Comparison of ENCODE assay signal across 12 cellular contexts in genomic region chr2:152407806-152408205, GRCh38.
DNase-seq lines count a peak whose midpoint lies in the region; ATAC-seq, FAIRE-seq and TF ChIP-seq lines count a peak whose summit lies in the region.
"Had no signal": no experiment of that assay in that cellular context is flagged by ENCODE, and none has a peak within 500 bp of the region (broad histone marks: within the 10 kb centered on the region; RNA-seq: fewer than 3 reads in every experiment).

No MANE protein-coding gene starts in this region.

- intact Hi-C loops in GM12878 (cut with micrococcal nuclease; ENCODE audit: unreplicated experiment), result loop anchor here (2.0 to 5.0 kb wide), 2 partner anchors 73 to 89 kb away; partner anchors contain the start of gene FMNL2

- peak overlapping the region; percentile 9 for H3K27ac Mint-ChIP-seq in activated naive CD4-positive, alpha-beta T cell treated with anti-CD3 and anti-CD28 coated beads, Interleukin-2, amount 50 U/mL, for 24 hours
- peak overlapping the region in 1 of 2 donors; percentile 65 for H3K27ac Mint-ChIP-seq in activated naive CD4-positive, alpha-beta T cell treated with anti-CD3 and anti-CD28 coated beads, Interleukin-2, amount 50 U/mL, for 72 hours
- peak overlapping the region; percentile 65 for H3K27ac Mint-ChIP-seq in type B pancreatic cell

- H2BK5ac ChIP-seq in mesendoderm (ENCODE audit: low read length), result no peak overlapping the region

- H3K36me3 Mint-ChIP-seq in activated naive CD4-positive, alpha-beta T cell treated with anti-CD3 and anti-CD28 coated beads, Interleukin-2, amount 50 U/mL, for 24 hours, result no peaks in the 10 kb centered on the region
- H3K36me3 Mint-ChIP-seq in activated naive CD4-positive, alpha-beta T cell treated with anti-CD3 and anti-CD28 coated beads, Interleukin-2, amount 50 U/mL, for 72 hours, result no peaks in the 10 kb centered on the region
- peaks cover 3% of the 10 kb centered on the region for H3K36me3 Mint-ChIP-seq in type B pancreatic cell
- H3K36me3 Mint-ChIP-seq: naive thymus-derived CD4-positive, alpha-beta T cell had no signal

- peak overlapping the region; percentile 94 for H3K4me2 ChIP-seq in GM12878 (ENCODE audit: control insufficient read depth, insufficient read depth)
- H3K4me2 ChIP-seq in mesendoderm (ENCODE audit: low read length), result no peak overlapping the region

- H3K27me3 Mint-ChIP-seq in activated naive CD4-positive, alpha-beta T cell treated with anti-CD3 and anti-CD28 coated beads, Interleukin-2, amount 50 U/mL, for 24 hours, result peaks cover 11% of the 10 kb centered on the region
- H3K27me3 Mint-ChIP-seq in type B pancreatic cell, result no peaks in the 10 kb centered on the region

- 81% methylated on average over 1 of the region's 1 CpG for WGBS in GM12878 (ENCODE audit: insufficient coverage, insufficient replicate concordance, low lambda C conversion rate, missing lambda C conversion rate)
- WGBS in mesendoderm (ENCODE audit: extremely low coverage, insufficient coverage, low lambda C conversion rate), result no CpG with 5 or more reads among the region's 1 CpG

- no peak overlapping the region for H3K56ac ChIP-seq in mesendoderm (ENCODE audit: low read length)

- no TSS peak for BruUV-seq in GM12878 (replicated peaks; lab: Mats Ljungman, UMichigan)

- H3K79me2 ChIP-seq in GM12878 (ENCODE audit: control insufficient read depth, insufficient read depth, low read length) (peaks cover 4% of the 10 kb centered on the region), mesendoderm (ENCODE audit: control insufficient read depth, insufficient read depth, low read length) (peaks cover 45% of the 10 kb centered on the region)

- no peak for TF ChIP-seq CTCF in GM12878 (IDR thresholded peaks at IDR 0.05 in 2 of 3, conservative IDR thresholded peaks at IDR 0.05 in 1 of 3; ENCODE audit: control insufficient read depth in 2 of 3, extremely low read depth in 1 of 3, insufficient read depth in 1 of 3, low read depth in 3 of 3, low read length in 3 of 3)
- no peak for TF ChIP-seq CTCF in type B pancreatic cell (conservative IDR thresholded peaks at IDR 0.05)
- no peak for TF ChIP-seq CTCF in GM13976 (IDR thresholded peaks at IDR 0.05; ENCODE audit: borderline replicate concordance, control extremely low read depth, extremely low read depth, insufficient read depth, missing control alignments)
- no peak for TF ChIP-seq CTCF in foreskin fibroblast (IDR thresholded peaks at IDR 0.05; ENCODE audit: low read depth, low read length)

- SMC1A ChIA-PET in GM12878 (lab: Charles Lee; ENCODE audit: uncharacterized antibody, unreplicated experiment), result interaction anchor here (0.6 to 3.8 kb wide), 24 partner anchors 8 to 232 kb away, joined by 3 to 32 read pairs (median 5); partner anchors contain the start of gene FMNL2

- no peaks in the 10 kb centered on the region for H3K4me1 Mint-ChIP-seq in activated naive CD4-positive, alpha-beta T cell treated with anti-CD3 and anti-CD28 coated beads, Interleukin-2, amount 50 U/mL, for 24 hours
- peaks cover 61% of the 10 kb centered on the region for H3K4me1 Mint-ChIP-seq in type B pancreatic cell (ENCODE audit: unreplicated experiment)

- H3K4me3 ChIP-seq in GM12878, result peak overlapping the region; percentile 20; the same call in 1 of the 2 replicates
- no peak overlapping the region for H3K4me3 ChIP-seq in mesendoderm (ENCODE audit: low read length)
- H3K4me3 ChIP-seq in foreskin fibroblast (ENCODE audit: low read depth in 1 of 2, low read length in 2 of 2), result no peak overlapping the region

- no peak overlapping the region for H2BK15ac ChIP-seq in mesendoderm (replicated peaks; ENCODE audit: low read depth)

- no peak overlapping the region for H2AK5ac ChIP-seq in mesendoderm (ENCODE audit: low read length)

- no peaks in the 10 kb centered on the region for H3K9me3 ChIP-seq in GM12878 (replicated peaks; ENCODE audit: control insufficient read depth, insufficient read depth, low read length)

- no peak for TF ChIP-seq POLR2A in GM12878 (IDR thresholded peaks at IDR 0.05; ENCODE audit: low read depth, low read length)

- RAD21 ChIA-PET in GM12878 (lab: Charles Lee; ENCODE audit: unreplicated experiment), result interaction anchor here (0.8 to 6.5 kb wide), 15 partner anchors 8 to 207 kb away, joined by 3 to 37 read pairs (median 4); no protein-coding TSS in a partner anchor

- CTCF ChIA-PET in GM12878 (lab: Yijun Ruan, JAX), result interaction anchor here (1.0 to 2.4 kb wide), 13 partner anchors 9 to 240 kb away, joined by 3 to 15 read pairs (median 5); partner anchors contain the start of gene FMNL2

- peak overlapping the region; percentile 55 for H3K4ac ChIP-seq in mesendoderm (ENCODE audit: low read depth, low read length)

- no peaks in the 10 kb centered on the region for H3K36me3 ChIP-seq in GM12878 (ENCODE audit: control insufficient read depth in 2 of 2, insufficient read depth in 2 of 2, low read length in 1 of 2)
- no peaks in the 10 kb centered on the region for H3K36me3 ChIP-seq in mesendoderm (ENCODE audit: control insufficient read depth, insufficient read depth, low read length)

- ATAC-seq in activated naive CD4-positive, alpha-beta T cell treated with anti-CD3 and anti-CD28 coated beads, Interleukin-2, amount 50 U/mL, for 72 hours, result no peak
- no peak for ATAC-seq in GM12878

- in situ Hi-C loops in GM12878 (cut with MboI), result no loop called here
- in situ Hi-C loops in GM13976 (cut with MboI; ENCODE audit: low sequenced_read_pairs, unreplicated experiment), result no loop called here

- H2BK120ac ChIP-seq in mesendoderm (ENCODE audit: low read depth, low read length), result no peak overlapping the region

- TF ChIP-seq RAD21 in GM12878 (IDR thresholded peaks at IDR 0.05; ENCODE audit: insufficient read depth, low read depth, low read length), result no peak

- peak overlapping the region; percentile 80 for H2AFZ ChIP-seq in GM12878 (ENCODE audit: control insufficient read depth, low read depth, low read length)

- H3K4me3 Mint-ChIP-seq in activated naive CD4-positive, alpha-beta T cell treated with anti-CD3 and anti-CD28 coated beads, Interleukin-2, amount 50 U/mL, for 24 hours, result no peak overlapping the region
- peak overlapping the region; percentile 72 for H3K4me3 Mint-ChIP-seq in type B pancreatic cell

- no peak for DNase-seq in activated naive CD4-positive, alpha-beta T cell treated with anti-CD3 and anti-CD28 coated beads, Interleukin-2, amount 50 U/mL, for 72 hours (ENCODE audit: low spot score in 2 of 2)
- no peak for DNase-seq in GM12878 (ENCODE audit: low read depth, low spot score)
- DNase-seq in mesendoderm, result no peak
- no peak for DNase-seq in type B pancreatic cell (ENCODE audit: extremely low spot score, unreplicated experiment)
- DNase-seq in GM13976 (ENCODE audit: low spot score), result no peak
- no peak for DNase-seq in glomerular visceral epithelial cell (ENCODE audit: extremely low spot score)
- DNase-seq in foreskin fibroblast, result no peak
- DNase-seq: activated T-cell treated with anti-CD3 and anti-CD28 coated beads, Interleukin-2, amount 50 U/mL, for 1 hour; T1000 had no signal

- H3K4me1 ChIP-seq in GM12878 (ENCODE audit: control insufficient read depth, insufficient read depth, low read length), result peaks cover 18% of the 10 kb centered on the region
- peaks cover 47% of the 10 kb centered on the region for H3K4me1 ChIP-seq in mesendoderm (ENCODE audit: control insufficient read depth, low read depth, low read length)

- H4K5ac ChIP-seq in mesendoderm (ENCODE audit: low read length), result no peak overlapping the region

- POLR2A ChIA-PET in GM12878 (lab: Charles Lee), result interaction anchor here (1.0 to 2.2 kb wide), 4 partner anchors 54 to 205 kb away, joined by 3 to 5 read pairs (median 4); no protein-coding TSS in a partner anchor

- peak overlapping the region; percentile 6 for H3K18ac ChIP-seq in mesendoderm (ENCODE audit: low read length)

- no peak for TF ChIP-seq EP300 in GM12878 (IDR thresholded peaks at IDR 0.05; ENCODE audit: borderline replicate concordance in 1 of 2, control insufficient read depth in 1 of 2, low read depth in 2 of 2, low read length in 2 of 2)

- H3K9me3 Mint-ChIP-seq in activated naive CD4-positive, alpha-beta T cell treated with anti-CD3 and anti-CD28 coated beads, Interleukin-2, amount 50 U/mL, for 24 hours, result no peaks in the 10 kb centered on the region
- H3K9me3 Mint-ChIP-seq in activated naive CD4-positive, alpha-beta T cell treated with anti-CD3 and anti-CD28 coated beads, Interleukin-2, amount 50 U/mL, for 72 hours, result no peaks in the 10 kb centered on the region
- H3K9me3 Mint-ChIP-seq in type B pancreatic cell, result no peaks in the 10 kb centered on the region
- H3K9me3 Mint-ChIP-seq: naive thymus-derived CD4-positive, alpha-beta T cell had no signal

- no peak overlapping the region for H4K8ac ChIP-seq in mesendoderm (ENCODE audit: low read depth, low read length)

- no peak overlapping the region for H3K23ac ChIP-seq in mesendoderm (ENCODE audit: low read length)

- peaks cover 28% of the 10 kb centered on the region for H3K79me1 ChIP-seq in mesendoderm (ENCODE audit: low read length)

- no peaks in the 10 kb centered on the region for H4K20me1 ChIP-seq in GM12878 (ENCODE audit: control insufficient read depth, insufficient read depth)

- FAIRE-seq in GM12878 (lab: Jason Lieb, UNC), result no peak
- FAIRE-seq: G401.6 had no signal

- H3K27ac ChIP-seq in GM12878 (ENCODE audit: control insufficient read depth, insufficient read depth) (peak overlapping the region; percentile 77), mesendoderm (ENCODE audit: low read depth, low read length) (no peak overlapping the region)

- no peaks in the 10 kb centered on the region for H3K27me3 ChIP-seq in GM12878 (replicated peaks in 1 of 2; ENCODE audit: control insufficient read depth in 2 of 2, insufficient read depth in 2 of 2, low read length in 1 of 2)
- H3K27me3 ChIP-seq in mesendoderm (ENCODE audit: insufficient read depth, low read length, poor library complexity), result no peaks in the 10 kb centered on the region

- H3K9ac ChIP-seq in GM12878 (ENCODE audit: control insufficient read depth, insufficient read depth, low read length) (peak overlapping the region; percentile 71), mesendoderm (ENCODE audit: low read length) (peak overlapping the region; percentile 42)

TF ChIP-seq in GM12878, 131 proteins besides CTCF, POLR2A, EP300 and RAD21:
- TF ChIP-seq RCOR1 (conservative IDR thresholded peaks at IDR 0.05; ENCODE audit: low read depth, low read length), result no peak
- peak; percentile 28; the same call in 1 of the 2 replicates for TF ChIP-seq PKNOX1 (IDR thresholded peaks at IDR 0.05)
- TF ChIP-seq DPF2 (IDR thresholded peaks at IDR 0.05), result peak; percentile 64; the same call in 1 of the 2 replicates
TF ChIP-seq in GM12878: peak in this region for 2.
